Comparison of ENCODE assay signal across 8 cellular contexts in the genomic region with DNA sequence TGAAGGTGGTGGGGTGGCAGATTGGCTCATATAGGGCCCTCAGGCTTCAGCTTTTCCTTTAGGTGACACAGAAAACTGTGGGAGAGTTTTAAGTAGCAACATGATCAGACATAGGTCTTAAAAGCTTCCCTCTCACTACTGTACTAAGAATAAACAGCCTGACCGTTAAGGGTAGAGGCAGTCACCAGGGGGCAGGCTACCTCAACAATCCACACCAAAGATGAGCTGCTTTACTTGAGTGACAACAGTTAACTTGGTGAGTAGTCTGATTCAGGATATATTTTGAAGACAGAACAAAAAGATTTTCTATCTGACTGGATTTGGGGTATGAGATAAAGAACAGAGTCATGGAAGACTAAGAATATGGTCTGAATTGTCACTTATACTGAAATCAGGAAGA. TPM values are rescaled to one million over a fixed set of nuclear protein-coding genes. Genes with fewer than 3 reads are reported as not detected.
DNase-seq lines count a peak whose midpoint lies in the region; ATAC-seq and TF ChIP-seq lines count a peak whose summit lies in the region.

No MANE protein-coding gene starts in this region.

- H3K36me3 ChIP-seq in mesendoderm (ENCODE audit: control insufficient read depth, insufficient read depth, low read length): no peaks in the 10 kb centered on the region

- H2BK5ac ChIP-seq in mesendoderm (ENCODE audit: low read length): no peak overlapping the region

- CTCF ChIA-PET in WTC11 (lab: Charles Lee): interaction anchor here (0.5 to 2.0 kb wide), 54 partner anchors 8 to 946 kb away, joined by 3 to 53 read pairs (median 4); partner anchors contain the start of genes MCM8, SHLD1 and TRMT6

- H3K27me3 Mint-ChIP-seq in WTC11 (ENCODE audit: low read depth): no peaks in the 10 kb centered on the region

- no peak for TF ChIP-seq POLR2A in NB4 (IDR thresholded peaks at IDR 0.05; ENCODE audit: extremely low read depth, insufficient read length)

- H3K56ac ChIP-seq in mesendoderm (ENCODE audit: low read length): no peak overlapping the region

- H4K8ac ChIP-seq in mesendoderm (ENCODE audit: low read depth, low read length): no peak overlapping the region

- ATAC-seq in GM18502 (IDR thresholded peaks at IDR 0.05; ENCODE audit: poor library complexity, unreplicated experiment): peak; percentile 46
- ATAC-seq in WTC11: peak; percentile 85
- no peak for ATAC-seq in HG02973 (IDR thresholded peaks at IDR 0.05; ENCODE audit: unreplicated experiment)

- TF ChIP-seq CTCF in NB4 (IDR thresholded peaks at IDR 0.05; ENCODE audit: low read depth, low read length) (peak; percentile 72), WTC11 (IDR thresholded peaks at IDR 0.05) (peak; percentile 49)

- peaks cover 8% of the 10 kb centered on the region for H3K4me1 Mint-ChIP-seq in WTC11

- peaks cover 14% of the 10 kb centered on the region for H3K36me3 Mint-ChIP-seq in WTC11

- DNase-seq in AML-193 (lab: John Stamatoyannopoulos, UW) (peak; percentile 30 to 37), NB4 (ENCODE audit: low read depth) (peak; percentile 68), WTC11 (ENCODE audit: low spot score) (peak; percentile 69), dermis blood vessel endothelial cell (peak; percentile 73), mesendoderm (peak; percentile 60), stromal cell of bone marrow (ENCODE audit: low read depth) (peak; percentile 16)

- H4K5ac ChIP-seq in mesendoderm (ENCODE audit: low read length): no peak overlapping the region

- H3K9me3 Mint-ChIP-seq in WTC11: no peaks in the 10 kb centered on the region

- H3K27ac ChIP-seq in mesendoderm (ENCODE audit: low read depth, low read length): no peak overlapping the region

- no CpG with 5 or more reads among the region's 1 CpG for WGBS in mesendoderm (ENCODE audit: extremely low coverage, insufficient coverage, low lambda C conversion rate)

- no peak overlapping the region for H3K23ac ChIP-seq in mesendoderm (ENCODE audit: low read length)

- H3K9ac ChIP-seq in mesendoderm (ENCODE audit: low read length): no peak overlapping the region

- H3K4ac ChIP-seq in mesendoderm (ENCODE audit: low read depth, low read length): no peak overlapping the region

- no peak overlapping the region for H2BK120ac ChIP-seq in mesendoderm (ENCODE audit: low read depth, low read length)

- no peaks in the 10 kb centered on the region for H3K27me3 ChIP-seq in mesendoderm (ENCODE audit: insufficient read depth, low read length, poor library complexity)

- no peak overlapping the region for H3K18ac ChIP-seq in mesendoderm (ENCODE audit: low read length)

- H3K4me3 ChIP-seq in NB4 (ENCODE audit: low read depth, low read length): no peak overlapping the region
- no peak overlapping the region for H3K4me3 ChIP-seq in mesendoderm (ENCODE audit: low read length)

- no peak overlapping the region for H2AK5ac ChIP-seq in mesendoderm (ENCODE audit: low read length)

- no peak overlapping the region for H3K27ac Mint-ChIP-seq in WTC11

- no peaks in the 10 kb centered on the region for H3K79me1 ChIP-seq in mesendoderm (ENCODE audit: low read length)

- no peak overlapping the region for H3K4me2 ChIP-seq in mesendoderm (ENCODE audit: low read length)

- H3K79me2 ChIP-seq in mesendoderm (ENCODE audit: control insufficient read depth, insufficient read depth, low read length): no peaks in the 10 kb centered on the region

- POLR2A ChIA-PET in WTC11 (lab: Charles Lee): interaction anchor here (0.6 to 0.8 kb wide), 3 partner anchors 52 to 265 kb away, joined by 3 to 4 read pairs (median 3); no protein-coding TSS in a partner anchor

- no peaks in the 10 kb centered on the region for H3K4me1 ChIP-seq in mesendoderm (ENCODE audit: control insufficient read depth, low read depth, low read length)

- no peak overlapping the region for H2BK15ac ChIP-seq in mesendoderm (replicated peaks; ENCODE audit: low read depth)

- H3K4me3 Mint-ChIP-seq in WTC11: no peak overlapping the region

TF ChIP-seq in WTC11, 78 proteins besides CTCF, POLR2A, EP300 and RAD21:
- no peak for TF ChIP-seq ZNF416 (CRISPR knock-in tag; IDR thresholded peaks at IDR 0.05)
- no peak for TF ChIP-seq ZNF317 (CRISPR knock-in tag; IDR thresholded peaks at IDR 0.05; ENCODE audit: borderline replicate concordance, low read depth)
- TF ChIP-seq RORB (CRISPR knock-in tag; IDR thresholded peaks at IDR 0.05): no peak
- no peak for TF ChIP-seq MAX (CRISPR knock-in tag; IDR thresholded peaks at IDR 0.05)
- no peak for TF ChIP-seq FOXP1 (CRISPR knock-in tag; IDR thresholded peaks at IDR 0.05; ENCODE audit: borderline replicate concordance)
TF ChIP-seq in WTC11: peak in this region for 0.

RNA-seq across cellular contexts. Expression of gene GPCPD1, which starts 53.7 kb away (rescaled TPM):
- 9.5 to 11.9 TPM (median 10.1 TPM) in 3 replicates for total RNA-seq in WTC11 (2021)
- total RNA-seq in dermis blood vessel endothelial cell: 17.2 and 20.1 TPM in 2 replicates
- 4.9 TPM for polyA plus RNA-seq in mesendoderm (2013, experiment 1 of 2)
- polyA plus RNA-seq in mesendoderm (2013, experiment 2 of 2): 5.2 TPM

Comparison
In these comparisons a context has a peak if more than half of its experiments do, and no peak if none do; other contexts are left out.
1. DNase-seq: peak in every context shown above with its lines; median percentile 73 in dermis blood vessel endothelial cell; 69 in WTC11; 68 in NB4; 60 in mesendoderm; 34 in AML-193; 16 in stromal cell of bone marrow.